1 cellular context compared by ENCODE assay signal in the genomic region with DNA sequence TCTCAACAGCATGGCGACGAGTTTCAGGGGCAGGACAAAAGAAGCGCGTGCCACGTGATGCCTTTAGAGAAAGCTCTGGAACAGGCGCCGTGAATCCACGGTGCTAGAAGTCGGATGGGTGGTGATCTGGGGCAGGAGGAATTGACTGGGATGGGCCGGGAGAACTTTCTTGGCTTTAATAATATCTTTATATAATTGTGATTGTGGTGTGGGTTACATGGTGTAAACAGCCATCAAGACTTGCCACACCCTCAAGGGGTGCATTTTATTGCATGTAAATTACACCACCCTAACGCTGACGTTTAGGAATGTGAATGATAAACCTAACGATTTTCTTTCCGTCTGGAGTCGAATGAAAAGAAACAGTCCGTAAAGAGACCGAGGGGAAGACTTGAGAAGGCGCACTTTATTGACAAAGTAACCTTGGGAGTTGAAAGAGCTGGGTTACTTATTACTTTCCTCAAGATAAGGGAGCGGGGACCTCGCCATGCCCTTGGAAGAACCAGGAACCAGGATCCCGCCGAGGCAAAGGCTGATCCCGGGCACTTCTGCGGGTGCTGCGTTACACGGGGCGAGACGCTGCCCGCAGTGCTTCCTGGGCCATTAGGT.
TF ChIP-seq lines count a peak whose summit lies in the region.

No MANE protein-coding gene starts in this region.

TF ChIP-seq in GM23338, 12 proteins besides CTCF, POLR2A, EP300 and RAD21 (continued from another document):
- TF ChIP-seq, protein P1, sequence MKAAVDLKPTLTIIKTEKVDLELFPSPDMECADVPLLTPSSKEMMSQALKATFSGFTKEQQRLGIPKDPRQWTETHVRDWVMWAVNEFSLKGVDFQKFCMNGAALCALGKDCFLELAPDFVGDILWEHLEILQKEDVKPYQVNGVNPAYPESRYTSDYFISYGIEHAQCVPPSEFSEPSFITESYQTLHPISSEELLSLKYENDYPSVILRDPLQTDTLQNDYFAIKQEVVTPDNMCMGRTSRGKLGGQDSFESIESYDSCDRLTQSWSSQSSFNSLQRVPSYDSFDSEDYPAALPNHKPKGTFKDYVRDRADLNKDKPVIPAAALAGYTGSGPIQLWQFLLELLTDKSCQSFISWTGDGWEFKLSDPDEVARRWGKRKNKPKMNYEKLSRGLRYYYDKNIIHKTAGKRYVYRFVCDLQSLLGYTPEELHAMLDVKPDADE (IDR thresholded peaks at IDR 0.05): no peak
- TF ChIP-seq EZH2 (IDR thresholded peaks at IDR 0.05; ENCODE audit: low read depth, unreplicated experiment) (no peak), EZH2phosphoT487 (IDR thresholded peaks at IDR 0.05; ENCODE audit: unreplicated experiment) (no peak), ZNF331 (CRISPR knock-in tag; IDR thresholded peaks at IDR 0.05; ENCODE audit: low read depth) (no peak)
- TF ChIP-seq, protein P2, sequence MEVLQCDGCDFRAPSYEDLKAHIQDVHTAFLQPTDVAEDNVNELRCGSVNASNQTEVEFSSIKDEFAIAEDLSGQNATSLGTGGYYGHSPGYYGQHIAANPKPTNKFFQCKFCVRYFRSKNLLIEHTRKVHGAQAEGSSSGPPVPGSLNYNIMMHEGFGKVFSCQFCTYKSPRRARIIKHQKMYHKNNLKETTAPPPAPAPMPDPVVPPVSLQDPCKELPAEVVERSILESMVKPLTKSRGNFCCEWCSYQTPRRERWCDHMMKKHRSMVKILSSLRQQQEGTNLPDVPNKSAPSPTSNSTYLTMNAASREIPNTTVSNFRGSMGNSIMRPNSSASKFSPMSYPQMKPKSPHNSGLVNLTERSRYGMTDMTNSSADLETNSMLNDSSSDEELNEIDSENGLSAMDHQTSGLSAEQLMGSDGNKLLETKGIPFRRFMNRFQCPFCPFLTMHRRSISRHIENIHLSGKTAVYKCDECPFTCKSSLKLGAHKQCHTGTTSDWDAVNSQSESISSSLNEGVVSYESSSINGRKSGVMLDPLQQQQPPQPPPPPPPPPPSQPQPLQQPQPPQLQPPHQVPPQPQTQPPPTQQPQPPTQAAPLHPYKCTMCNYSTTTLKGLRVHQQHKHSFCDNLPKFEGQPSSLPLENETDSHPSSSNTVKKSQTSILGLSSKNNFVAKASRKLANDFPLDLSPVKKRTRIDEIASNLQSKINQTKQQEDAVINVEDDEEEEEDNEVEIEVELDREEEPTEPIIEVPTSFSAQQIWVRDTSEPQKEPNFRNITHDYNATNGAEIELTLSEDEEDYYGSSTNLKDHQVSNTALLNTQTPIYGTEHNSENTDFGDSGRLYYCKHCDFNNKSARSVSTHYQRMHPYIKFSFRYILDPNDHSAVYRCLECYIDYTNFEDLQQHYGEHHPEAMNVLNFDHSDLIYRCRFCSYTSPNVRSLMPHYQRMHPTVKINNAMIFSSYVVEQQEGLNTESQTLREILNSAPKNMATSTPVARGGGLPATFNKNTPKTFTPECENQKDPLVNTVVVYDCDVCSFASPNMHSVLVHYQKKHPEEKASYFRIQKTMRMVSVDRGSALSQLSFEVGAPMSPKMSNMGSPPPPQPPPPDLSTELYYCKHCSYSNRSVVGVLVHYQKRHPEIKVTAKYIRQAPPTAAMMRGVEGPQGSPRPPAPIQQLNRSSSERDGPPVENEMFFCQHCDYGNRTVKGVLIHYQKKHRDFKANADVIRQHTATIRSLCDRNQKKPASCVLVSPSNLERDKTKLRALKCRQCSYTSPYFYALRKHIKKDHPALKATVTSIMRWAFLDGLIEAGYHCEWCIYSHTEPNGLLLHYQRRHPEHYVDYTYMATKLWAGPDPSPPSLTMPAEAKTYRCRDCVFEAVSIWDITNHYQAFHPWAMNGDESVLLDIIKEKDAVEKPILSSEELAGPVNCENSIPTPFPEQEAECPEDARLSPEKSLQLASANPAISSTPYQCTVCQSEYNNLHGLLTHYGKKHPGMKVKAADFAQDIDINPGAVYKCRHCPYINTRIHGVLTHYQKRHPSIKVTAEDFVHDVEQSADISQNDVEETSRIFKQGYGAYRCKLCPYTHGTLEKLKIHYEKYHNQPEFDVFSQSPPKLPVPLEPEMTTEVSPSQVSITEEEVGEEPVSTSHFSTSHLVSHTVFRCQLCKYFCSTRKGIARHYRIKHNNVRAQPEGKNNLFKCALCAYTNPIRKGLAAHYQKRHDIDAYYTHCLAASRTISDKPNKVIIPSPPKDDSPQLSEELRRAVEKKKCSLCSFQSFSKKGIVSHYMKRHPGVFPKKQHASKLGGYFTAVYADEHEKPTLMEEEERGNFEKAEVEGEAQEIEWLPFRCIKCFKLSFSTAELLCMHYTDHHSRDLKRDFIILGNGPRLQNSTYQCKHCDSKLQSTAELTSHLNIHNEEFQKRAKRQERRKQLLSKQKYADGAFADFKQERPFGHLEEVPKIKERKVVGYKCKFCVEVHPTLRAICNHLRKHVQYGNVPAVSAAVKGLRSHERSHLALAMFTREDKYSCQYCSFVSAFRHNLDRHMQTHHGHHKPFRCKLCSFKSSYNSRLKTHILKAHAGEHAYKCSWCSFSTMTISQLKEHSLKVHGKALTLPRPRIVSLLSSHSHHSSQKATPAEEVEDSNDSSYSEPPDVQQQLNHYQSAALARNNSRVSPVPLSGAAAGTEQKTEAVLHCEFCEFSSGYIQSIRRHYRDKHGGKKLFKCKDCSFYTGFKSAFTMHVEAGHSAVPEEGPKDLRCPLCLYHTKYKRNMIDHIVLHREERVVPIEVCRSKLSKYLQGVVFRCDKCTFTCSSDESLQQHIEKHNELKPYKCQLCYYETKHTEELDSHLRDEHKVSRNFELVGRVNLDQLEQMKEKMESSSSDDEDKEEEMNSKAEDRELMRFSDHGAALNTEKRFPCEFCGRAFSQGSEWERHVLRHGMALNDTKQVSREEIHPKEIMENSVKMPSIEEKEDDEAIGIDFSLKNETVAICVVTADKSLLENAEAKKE (CRISPR knock-in tag; IDR thresholded peaks at IDR 0.05): no peak
